ENCODE assay signal across 9 cellular contexts in the genomic region with DNA sequence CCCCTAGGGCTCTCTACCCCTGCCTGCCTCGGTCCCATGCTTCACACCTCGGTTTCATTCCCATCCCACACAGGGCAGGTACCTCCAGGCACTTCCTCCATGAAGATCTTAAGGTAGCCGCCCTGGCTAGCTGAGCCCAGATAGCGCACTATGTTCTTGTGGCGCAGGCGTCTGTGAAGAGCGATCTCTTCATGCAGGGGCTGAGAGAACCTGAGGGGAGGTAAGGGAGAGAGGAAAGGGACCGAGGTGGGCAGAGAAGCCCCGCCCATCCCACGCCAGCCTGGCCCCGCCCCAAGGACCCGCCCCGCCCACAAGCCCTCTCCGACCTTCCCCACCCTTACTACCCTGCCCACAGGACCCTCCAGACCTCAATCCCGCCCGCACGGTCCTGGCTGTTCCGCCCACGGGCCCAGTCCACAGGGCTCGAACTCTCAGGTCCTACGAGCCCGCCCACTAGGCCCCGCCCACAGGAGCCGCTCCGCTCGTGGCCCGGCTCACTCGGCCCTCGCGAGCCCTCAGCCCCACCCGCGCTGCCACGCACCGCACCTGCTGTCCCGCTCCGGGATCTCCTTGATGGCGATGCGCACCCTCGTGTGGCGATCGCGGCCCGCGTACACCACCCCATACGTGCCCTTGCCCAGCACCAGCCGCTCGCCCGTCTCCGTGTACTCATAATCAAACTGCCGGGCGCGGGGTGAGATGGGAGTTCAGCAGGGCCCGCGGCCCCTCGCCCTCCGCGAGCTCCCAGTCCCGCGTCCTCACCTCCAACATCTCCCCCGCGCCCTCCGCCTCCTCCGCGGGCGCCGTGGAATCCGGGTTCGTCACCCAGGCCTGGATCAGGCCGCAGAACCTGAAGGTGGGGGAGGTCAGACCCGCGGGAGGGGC. TPM values are rescaled to one million over a fixed set of nuclear protein-coding genes. Genes with fewer than 3 reads are reported as not detected.
DNase-seq lines count a peak whose midpoint lies in the region; ATAC-seq, FAIRE-seq and TF ChIP-seq lines count a peak whose summit lies in the region.
"Had no signal": no experiment of that assay in that cellular context is flagged by ENCODE, and none has a peak within 500 bp of the region (broad histone marks: within the 10 kb centered on the region; RNA-seq: fewer than 3 reads in every experiment).

No MANE protein-coding gene starts in this region.

- H3K4me2 ChIP-seq in HepG2 (ENCODE audit: low read depth, low read length), result no peak overlapping the region

- POLR2A ChIA-PET in HepG2 (lab: Yijun Ruan, JAX), result no interaction called here

- H3K4me1 ChIP-seq in mucosa of rectum (ENCODE audit: control insufficient read depth in 2 of 2, insufficient read depth in 2 of 2, low read length in 2 of 2) (peaks cover 22 to 27% of the 10 kb centered on the region in 2 donors), HepG2 (ENCODE audit: insufficient read depth, low read length) (peaks cover 22% of the 10 kb centered on the region)

- no peak for TF ChIP-seq EP300 in HepG2 (IDR thresholded peaks at IDR 0.05; ENCODE audit: low read depth in 2 of 2, low read length in 2 of 2)
- no peak for TF ChIP-seq EP300 in HepG2 (CRISPR knock-in tag; IDR thresholded peaks at IDR 0.05; ENCODE audit: borderline replicate concordance)

- no peak overlapping the region for H2AFZ ChIP-seq in HepG2 (ENCODE audit: low read length)

- H3K4me3 ChIP-seq in GM12875 (ENCODE audit: low read depth, low read length), result peak overlapping the region; percentile 52
- H3K4me3 ChIP-seq in mucosa of rectum (ENCODE audit: low read length in 2 of 2), result peak overlapping the region; percentile 36 to 61
- no peak overlapping the region for H3K4me3 ChIP-seq in HepG2 (replicated peaks in 1 of 3; ENCODE audit: insufficient read depth in 1 of 3, low read depth in 2 of 3, low read length in 3 of 3)

- peak; percentile 46 for DNase-seq in activated effector memory CD4-positive, alpha-beta T cell treated with Interleukin-2 at 50 U/mL for 16 hours
- no peak for DNase-seq in NCI-H2227 (lab: John Stamatoyannopoulos, UW; ENCODE audit: unreplicated experiment)
- no peak for DNase-seq in HepG2 (ENCODE audit: low spot score)
- DNase-seq: DND-41 had no signal

- TF ChIP-seq POLR2A in HepG2 (IDR thresholded peaks at IDR 0.05; ENCODE audit: insufficient read depth in 1 of 2, low read depth in 2 of 2, low read length in 2 of 2), result no peak

- ATAC-seq in GM21390 (IDR thresholded peaks at IDR 0.05; ENCODE audit: unreplicated experiment), result no peak
- no peak for ATAC-seq in HepG2

- no peaks in the 10 kb centered on the region for H3K27me3 ChIP-seq in mucosa of rectum (ENCODE audit: control insufficient read depth in 2 of 2, insufficient read depth in 2 of 2, low read length in 2 of 2)
- H3K27me3 ChIP-seq in HepG2 (ENCODE audit: control insufficient read depth in 1 of 2, insufficient read depth in 2 of 2, low read length in 2 of 2), result no peaks in the 10 kb centered on the region

- peaks cover 15 to 25% of the 10 kb centered on the region in 2 donors for H3K36me3 ChIP-seq in mucosa of rectum (ENCODE audit: control insufficient read depth in 2 of 2, insufficient read depth in 2 of 2, low read length in 2 of 2)
- H3K36me3 ChIP-seq in HepG2 (replicated peaks in 1 of 2; ENCODE audit: control insufficient read depth in 1 of 2, insufficient read depth in 2 of 2, low read length in 2 of 2), result 0 out of 5 replicates have a peak, but pooled peaks cover 0 to 2% of the 10 kb centered on the region in 2 experiments

- intact Hi-C loops in HepG2 (cut with micrococcal nuclease; ENCODE audit: unreplicated experiment), result no loop called here

- no peak for FAIRE-seq in HepG2 (lab: Jason Lieb, UNC)

- no peak for TF ChIP-seq CTCF in GM12875 (IDR thresholded peaks at IDR 0.05; ENCODE audit: borderline replicate concordance, insufficient read depth, low read depth, low read length)
- no peak for TF ChIP-seq CTCF in HepG2 (CRISPR knock-in tag; IDR thresholded peaks at IDR 0.05)

- H3K27ac ChIP-seq in mucosa of rectum (ENCODE audit: low read depth in 2 of 2, low read length in 2 of 2) (no peak overlapping the region), HepG2 (ENCODE audit: extremely low read length, insufficient read depth, low read length) (no peak overlapping the region)

- in situ Hi-C loops in HepG2 (cut with HindIII; ENCODE audit: extremely low pct_ligation_motif_present, low pct_unique_long_range_greater_than_20kb), result no loop called here

- no peaks in the 10 kb centered on the region for H3K79me2 ChIP-seq in HepG2 (ENCODE audit: insufficient read depth, low read length)

- no TSS peak for BruUV-seq in HepG2 (replicated peaks; lab: Mats Ljungman, UMichigan)

- no peak for TF ChIP-seq RAD21 in HepG2 (CRISPR knock-in tag; IDR thresholded peaks at IDR 0.05)

- H3K9ac ChIP-seq in mucosa of rectum (ENCODE audit: low read depth in 1 of 2, low read length in 2 of 2) (no peak overlapping the region), HepG2 (ENCODE audit: insufficient read depth, low read depth, low read length) (no peak overlapping the region)

- H3K9me3 ChIP-seq in mucosa of rectum (ENCODE audit: control insufficient read depth in 2 of 2, low read length in 2 of 2) (no peaks in the 10 kb centered on the region), HepG2 (ENCODE audit: low read length) (no peaks in the 10 kb centered on the region)

- CTCF ChIA-PET in HepG2 (lab: Yijun Ruan, JAX; ENCODE audit: low intra/inter-chr PET ratio, low total read pairs), result no interaction called here

- no peaks in the 10 kb centered on the region for H4K20me1 ChIP-seq in HepG2 (ENCODE audit: insufficient read depth, low read length)

- 92% methylated on average over 62 of the region's 71 CpGs for WGBS in HepG2 (ENCODE audit: low lambda C conversion rate)

RNA-seq across cellular contexts. Expression of gene MAP3K6, which starts 6.4 kb away (rescaled TPM):
- 2.7 and 3.5 TPM in 2 replicates for total RNA-seq in HepG2 (2016; rRNA removed; fragmentation: Illumina TruSeq; extraction: Trizol)
- 0.62 and 2.3 TPM in 2 replicates for total RNA-seq in HepG2 (2016; cell fraction: cytosol; rRNA removed; fragmentation: Illumina TruSeq; extraction: Trizol; ENCODE audit: low read depth)
- 2.6 and 2.8 TPM in 2 replicates for total RNA-seq in HepG2 (2016; cell fraction: insoluble cytoplasmic fraction; rRNA removed; fragmentation: Illumina TruSeq; extraction: Trizol)
- 0.93 and 0.99 TPM in 2 replicates for total RNA-seq in HepG2 (2016; cell fraction: membrane; rRNA removed; fragmentation: Illumina TruSeq; extraction: Trizol)
- 1.8 and 2.3 TPM in 2 replicates for total RNA-seq in HepG2 (2016; cell fraction: nucleus; rRNA removed; fragmentation: Illumina TruSeq; extraction: Trizol)
- polyA plus RNA-seq in HepG2 (2011; rRNA removed), result 2.7 and 3.2 TPM in 2 replicates
- 1.2 and 1.4 TPM in 2 replicates for polyA plus RNA-seq in HepG2 (2011; cell fraction: cytosol; rRNA removed)
- polyA plus RNA-seq in HepG2 (2011; cell fraction: nucleus; rRNA removed), result 20.8 and 29.2 TPM in 2 replicates
- 0.97 and 2.1 TPM in 2 replicates for polyA plus RNA-seq in HepG2 (2012)
- 0.44 and 1.2 TPM in 2 replicates for polyA plus RNA-seq in HepG2 (2016; cell fraction: cytosol; fragmentation: Illumina TruSeq; extraction: Trizol; ENCODE audit: low read depth)
- 2.4 and 2.8 TPM in 2 replicates for polyA plus RNA-seq in HepG2 (2016; cell fraction: insoluble cytoplasmic fraction; fragmentation: Illumina TruSeq; extraction: Trizol; ENCODE audit: low read depth)
- polyA plus RNA-seq in HepG2 (2016; cell fraction: membrane; fragmentation: Illumina TruSeq; extraction: Trizol; ENCODE audit: low read depth), result 1.1 and 1.2 TPM in 2 replicates
- 5.1 and 8.1 TPM in 2 replicates for polyA plus RNA-seq in HepG2 (2016; cell fraction: nucleus; fragmentation: Illumina TruSeq; extraction: Trizol; ENCODE audit: insufficient read depth, low read depth)
- 5.7 and 12.4 TPM in 2 replicates for polyA minus RNA-seq in HepG2 (2011; rRNA and poly(A)+ RNA removed; ENCODE audit: low replicate concordance)
- 0.59 and 1.5 TPM in 2 replicates for polyA minus RNA-seq in HepG2 (2011; cell fraction: cytosol; rRNA and poly(A)+ RNA removed)
- polyA minus RNA-seq in HepG2 (2011; cell fraction: nucleus; rRNA and poly(A)+ RNA removed), result 3.4 and 4.0 TPM in 2 replicates

RNA-seq across cellular contexts. Expression of gene FCN3, which starts 14.2 kb away (rescaled TPM):
- total RNA-seq in HepG2 (2016; rRNA removed; fragmentation: Illumina TruSeq; extraction: Trizol), result not detected in 2 replicates
- total RNA-seq in HepG2 (2016; cell fraction: cytosol; rRNA removed; fragmentation: Illumina TruSeq; extraction: Trizol; ENCODE audit: low read depth), result not detected in 2 replicates
- total RNA-seq in HepG2 (2016; cell fraction: insoluble cytoplasmic fraction; rRNA removed; fragmentation: Illumina TruSeq; extraction: Trizol), result not detected in 2 replicates
- total RNA-seq in HepG2 (2016; cell fraction: membrane; rRNA removed; fragmentation: Illumina TruSeq; extraction: Trizol), result not detected in 2 replicates
- not detected in 2 replicates for total RNA-seq in HepG2 (2016; cell fraction: nucleus; rRNA removed; fragmentation: Illumina TruSeq; extraction: Trizol)
- polyA plus RNA-seq in HepG2 (2011; rRNA removed), result not detected in 2 replicates
- polyA plus RNA-seq in HepG2 (2011; cell fraction: cytosol; rRNA removed), result not detected in 2 replicates
- polyA plus RNA-seq in HepG2 (2011; cell fraction: nucleus; rRNA removed), result not detected in 2 replicates
- not detected in 2 replicates for polyA plus RNA-seq in HepG2 (2012)
- not detected in 2 replicates for polyA plus RNA-seq in HepG2 (2016; cell fraction: cytosol; fragmentation: Illumina TruSeq; extraction: Trizol; ENCODE audit: low read depth)
- polyA plus RNA-seq in HepG2 (2016; cell fraction: insoluble cytoplasmic fraction; fragmentation: Illumina TruSeq; extraction: Trizol; ENCODE audit: low read depth), result not detected in 2 replicates
- polyA plus RNA-seq in HepG2 (2016; cell fraction: membrane; fragmentation: Illumina TruSeq; extraction: Trizol; ENCODE audit: low read depth), result not detected in 2 replicates
- not detected in 2 replicates for polyA plus RNA-seq in HepG2 (2016; cell fraction: nucleus; fragmentation: Illumina TruSeq; extraction: Trizol; ENCODE audit: insufficient read depth, low read depth)
- polyA minus RNA-seq in HepG2 (2011; rRNA and poly(A)+ RNA removed; ENCODE audit: low replicate concordance), result not detected in 2 replicates
- polyA minus RNA-seq in HepG2 (2011; cell fraction: cytosol; rRNA and poly(A)+ RNA removed), result not detected in 2 replicates
- not detected in 2 replicates for polyA minus RNA-seq in HepG2 (2011; cell fraction: nucleus; rRNA and poly(A)+ RNA removed)
- total RNA-seq: HT1080, myocyte had no signal

RNA-seq across cellular contexts. Expression of gene SYTL1, which starts 18.6 kb away (rescaled TPM):
- 9.1 and 17.8 TPM in 2 replicates for total RNA-seq in HepG2 (2016; rRNA removed; fragmentation: Illumina TruSeq; extraction: Trizol)
- 5.6 TPM in 2 replicates for total RNA-seq in HepG2 (2016; cell fraction: cytosol; rRNA removed; fragmentation: Illumina TruSeq; extraction: Trizol; ENCODE audit: low read depth)
- 7.9 and 19.8 TPM in 2 replicates for total RNA-seq in HepG2 (2016; cell fraction: insoluble cytoplasmic fraction; rRNA removed; fragmentation: Illumina TruSeq; extraction: Trizol)
- 7.4 and 8.0 TPM in 2 replicates for total RNA-seq in HepG2 (2016; cell fraction: membrane; rRNA removed; fragmentation: Illumina TruSeq; extraction: Trizol)
- 15.9 and 19.3 TPM in 2 replicates for total RNA-seq in HepG2 (2016; cell fraction: nucleus; rRNA removed; fragmentation: Illumina TruSeq; extraction: Trizol)
- polyA plus RNA-seq in HepG2 (2011; rRNA removed), result 11.1 and 15.8 TPM in 2 replicates
- 4.7 and 8.4 TPM in 2 replicates for polyA plus RNA-seq in HepG2 (2011; cell fraction: cytosol; rRNA removed)
- 175 and 243 TPM in 2 replicates for polyA plus RNA-seq in HepG2 (2011; cell fraction: nucleus; rRNA removed)
- 7.2 and 8.3 TPM in 2 replicates for polyA plus RNA-seq in HepG2 (2012)
- 3.6 and 4.2 TPM in 2 replicates for polyA plus RNA-seq in HepG2 (2016; cell fraction: cytosol; fragmentation: Illumina TruSeq; extraction: Trizol; ENCODE audit: low read depth)
- 8.1 and 8.6 TPM in 2 replicates for polyA plus RNA-seq in HepG2 (2016; cell fraction: insoluble cytoplasmic fraction; fragmentation: Illumina TruSeq; extraction: Trizol; ENCODE audit: low read depth)
- polyA plus RNA-seq in HepG2 (2016; cell fraction: membrane; fragmentation: Illumina TruSeq; extraction: Trizol; ENCODE audit: low read depth), result 4.6 and 5.4 TPM in 2 replicates
- 45.3 and 50.8 TPM in 2 replicates for polyA plus RNA-seq in HepG2 (2016; cell fraction: nucleus; fragmentation: Illumina TruSeq; extraction: Trizol; ENCODE audit: insufficient read depth, low read depth)
- 0.21 and 11.5 TPM in 2 replicates for polyA minus RNA-seq in HepG2 (2011; rRNA and poly(A)+ RNA removed; ENCODE audit: low replicate concordance)
- polyA minus RNA-seq in HepG2 (2011; cell fraction: cytosol; rRNA and poly(A)+ RNA removed), result 3.3 and 6.7 TPM in 2 replicates
- polyA minus RNA-seq in HepG2 (2011; cell fraction: nucleus; rRNA and poly(A)+ RNA removed), result 14.3 and 14.8 TPM in 2 replicates
- total RNA-seq: myocyte had no signal

RNA-seq across cellular contexts. Expression of gene CD164L2, which starts 22.7 kb away (rescaled TPM):
- not detected in 2 replicates for total RNA-seq in HepG2 (2016; rRNA removed; fragmentation: Illumina TruSeq; extraction: Trizol)
- not detected in 2 replicates for total RNA-seq in HepG2 (2016; cell fraction: cytosol; rRNA removed; fragmentation: Illumina TruSeq; extraction: Trizol; ENCODE audit: low read depth)
- total RNA-seq in HepG2 (2016; cell fraction: insoluble cytoplasmic fraction; rRNA removed; fragmentation: Illumina TruSeq; extraction: Trizol), result not detected in 2 replicates
- total RNA-seq in HepG2 (2016; cell fraction: membrane; rRNA removed; fragmentation: Illumina TruSeq; extraction: Trizol), result not detected in 2 replicates
- total RNA-seq in HepG2 (2016; cell fraction: nucleus; rRNA removed; fragmentation: Illumina TruSeq; extraction: Trizol), result not detected in 2 replicates
- not detected in 2 replicates for polyA plus RNA-seq in HepG2 (2011; rRNA removed)
- polyA plus RNA-seq in HepG2 (2011; cell fraction: cytosol; rRNA removed), result not detected in 2 replicates
- 0.17 and 0.21 TPM in 2 replicates for polyA plus RNA-seq in HepG2 (2011; cell fraction: nucleus; rRNA removed)
- not detected in 2 replicates for polyA plus RNA-seq in HepG2 (2012)
- not detected in 2 replicates for polyA plus RNA-seq in HepG2 (2016; cell fraction: cytosol; fragmentation: Illumina TruSeq; extraction: Trizol; ENCODE audit: low read depth)
- not detected in 2 replicates for polyA plus RNA-seq in HepG2 (2016; cell fraction: insoluble cytoplasmic fraction; fragmentation: Illumina TruSeq; extraction: Trizol; ENCODE audit: low read depth)
- not detected in 2 replicates for polyA plus RNA-seq in HepG2 (2016; cell fraction: membrane; fragmentation: Illumina TruSeq; extraction: Trizol; ENCODE audit: low read depth)
- not detected in 2 replicates for polyA plus RNA-seq in HepG2 (2016; cell fraction: nucleus; fragmentation: Illumina TruSeq; extraction: Trizol; ENCODE audit: insufficient read depth, low read depth)
- 0.16 TPM in 1 of 2 replicates, not detected in the other for polyA minus RNA-seq in HepG2 (2011; rRNA and poly(A)+ RNA removed; ENCODE audit: low replicate concordance)
- not detected in 2 replicates for polyA minus RNA-seq in HepG2 (2011; cell fraction: cytosol; rRNA and poly(A)+ RNA removed)
- not detected in 2 replicates for polyA minus RNA-seq in HepG2 (2011; cell fraction: nucleus; rRNA and poly(A)+ RNA removed)
- total RNA-seq: HT1080, myocyte had no signal

RNA-seq across cellular contexts. Expression of gene GPR3, which starts 32.0 kb away (rescaled TPM):
- 0.88 and 1.00 TPM in 2 replicates for total RNA-seq in HepG2 (2016; rRNA removed; fragmentation: Illumina TruSeq; extraction: Trizol)
- 0.26 and 0.61 TPM in 2 replicates for total RNA-seq in HepG2 (2016; cell fraction: cytosol; rRNA removed; fragmentation: Illumina TruSeq; extraction: Trizol; ENCODE audit: low read depth)
- 0.62 and 1.2 TPM in 2 replicates for total RNA-seq in HepG2 (2016; cell fraction: insoluble cytoplasmic fraction; rRNA removed; fragmentation: Illumina TruSeq; extraction: Trizol)
- 1.4 and 1.5 TPM in 2 replicates for total RNA-seq in HepG2 (2016; cell fraction: membrane; rRNA removed; fragmentation: Illumina TruSeq; extraction: Trizol)
- total RNA-seq in HepG2 (2016; cell fraction: nucleus; rRNA removed; fragmentation: Illumina TruSeq; extraction: Trizol), result 1.2 and 1.3 TPM in 2 replicates
- polyA plus RNA-seq in HepG2 (2011; rRNA removed), result 2.6 and 2.7 TPM in 2 replicates
- 2.8 and 3.5 TPM in 2 replicates for polyA plus RNA-seq in HepG2 (2011; cell fraction: cytosol; rRNA removed)
- 2.1 and 2.9 TPM in 2 replicates for polyA plus RNA-seq in HepG2 (2011; cell fraction: nucleus; rRNA removed)
- polyA plus RNA-seq in HepG2 (2012), result 1.5 and 2.0 TPM in 2 replicates
- 1.1 TPM in 2 replicates for polyA plus RNA-seq in HepG2 (2016; cell fraction: cytosol; fragmentation: Illumina TruSeq; extraction: Trizol; ENCODE audit: low read depth)
- polyA plus RNA-seq in HepG2 (2016; cell fraction: insoluble cytoplasmic fraction; fragmentation: Illumina TruSeq; extraction: Trizol; ENCODE audit: low read depth), result 1.2 and 1.5 TPM in 2 replicates
- polyA plus RNA-seq in HepG2 (2016; cell fraction: membrane; fragmentation: Illumina TruSeq; extraction: Trizol; ENCODE audit: low read depth), result 1.9 and 2.4 TPM in 2 replicates
- 2.8 TPM in 2 replicates for polyA plus RNA-seq in HepG2 (2016; cell fraction: nucleus; fragmentation: Illumina TruSeq; extraction: Trizol; ENCODE audit: insufficient read depth, low read depth)
- polyA minus RNA-seq in HepG2 (2011; rRNA and poly(A)+ RNA removed; ENCODE audit: low replicate concordance), result 1.1 and 7.0 TPM in 2 replicates
- 1.4 and 1.7 TPM in 2 replicates for polyA minus RNA-seq in HepG2 (2011; cell fraction: cytosol; rRNA and poly(A)+ RNA removed)
- polyA minus RNA-seq in HepG2 (2011; cell fraction: nucleus; rRNA and poly(A)+ RNA removed), result 0.50 and 0.90 TPM in 2 replicates

Comparison
In these comparisons a context has a peak if more than half of its experiments do, and no peak if none do; other contexts are left out.
1. H3K4me3 ChIP-seq: peak in GM12875 (single experiment) and mucosa of rectum (2 of 2); none in HepG2 (0 of 3).